ENCODE assay signal across 23 cellular contexts in genomic region chr6:112007254-112007653, GRCh38. TPM values are rescaled to one million over a fixed set of nuclear protein-coding genes. Genes with fewer than 3 reads are reported as not detected.
DNase-seq lines count a peak whose midpoint lies in the region; ATAC-seq and TF ChIP-seq lines count a peak whose summit lies in the region.
"Had no signal": no experiment of that assay in that cellular context is flagged by ENCODE, and none has a peak within 500 bp of the region (broad histone marks: within the 10 kb centered on the region; RNA-seq: fewer than 3 reads in every experiment).

No MANE protein-coding gene starts in this region.

- no peaks in the 10 kb centered on the region for H3F3A ChIP-seq in GM23248 (ENCODE audit: insufficient read depth)

- no peaks in the 10 kb centered on the region for H3K27me3 ChIP-seq in GM23248 (replicated peaks; ENCODE audit: insufficient read depth)
- H3K27me3 ChIP-seq in Panc1 (ENCODE audit: control insufficient read depth, insufficient read depth, low read length): peaks cover 7% of the 10 kb centered on the region
- H3K27me3 ChIP-seq in mesenchymal stem cell (ENCODE audit: control insufficient read depth in 1 of 2, insufficient read depth in 1 of 2, low read length in 2 of 2): no peaks in the 10 kb centered on the region
- H3K27me3 ChIP-seq in skeletal muscle satellite cell (ENCODE audit: control insufficient read depth, insufficient read depth, low read length): no peaks in the 10 kb centered on the region
- H3K27me3 ChIP-seq: SJSA1, testis had no signal

- DNase-seq in GM23248 (no peak), Panc1 (ENCODE audit: low read depth, low spot score) (no peak), mesenchymal stem cell (peak; percentile 86), NOMO-1 (lab: John Stamatoyannopoulos, UW; ENCODE audit: unreplicated experiment in 2 of 2) (no peak), GM20000 (ENCODE audit: low spot score) (no peak), ecto neural progenitor cell (ENCODE audit: low spot score) (no peak)
- DNase-seq: activated CD4-positive, alpha-beta memory T cell treated with anti-CD3 and anti-CD28 coated beads for 36 hours; activated naive CD4-positive, alpha-beta T cell treated with anti-CD3 and anti-CD28 coated beads for 36 hours; activated T-cell treated with anti-CD3 and anti-CD28 coated beads, Interleukin-2, amount 50 U/mL, for 24 hours; hippocampal formation; islet precursor cell; KG1; NCI-H2081; NCI-H69; stimulated activated CD4-positive, alpha-beta T cell treated with anti-CD3 and anti-CD28 coated beads, Interleukin-15, amount 100 ng/mL, for 24 hours; T-helper 2 cell had no signal

- no peaks in the 10 kb centered on the region for H4K20me1 ChIP-seq in GM23248 (ENCODE audit: insufficient read depth)

- peak overlapping the region in 1 of 2 experiments; percentile 41 for H3K14ac ChIP-seq in mesenchymal stem cell (ENCODE audit: low read length in 2 of 2)

- H2AK5ac ChIP-seq in mesenchymal stem cell (ENCODE audit: low read length, severe bottlenecking): no peak overlapping the region

- WGBS in GM23248 (ENCODE audit: low coverage in 1 of 2, low lambda C conversion rate in 2 of 2, missing lambda C conversion rate in 2 of 2), 2 experiments: 12 to 13% methylated on average over 2 of the region's 2 CpGs
- WGBS in mesenchymal stem cell: 0% methylated on average over 2 of the region's 2 CpGs

- peak overlapping the region in 1 of 2 experiments; percentile 80 for H3K18ac ChIP-seq in mesenchymal stem cell (ENCODE audit: low read depth in 1 of 2, low read length in 2 of 2)

- ATAC-seq in Panc1: 0 out of 2 replicates have a peak, but pooled peaks have one; percentile 12

- H3K4ac ChIP-seq in mesenchymal stem cell (ENCODE audit: low read depth in 1 of 2, low read length in 2 of 2): no peak overlapping the region

- BruUV-seq in Panc1 (replicated peaks; lab: Mats Ljungman, UMichigan): no TSS peak

- intact Hi-C loops in Panc1 (cut with micrococcal nuclease; ENCODE audit: unreplicated experiment): no loop called here

- H4K8ac ChIP-seq in mesenchymal stem cell (ENCODE audit: low read length): no peak overlapping the region

- 0 out of 2 replicates have a peak overlapping the region, but pooled peaks have one; percentile 27 for H2AFZ ChIP-seq in GM23248
- H2AFZ ChIP-seq in mesenchymal stem cell (ENCODE audit: low read depth, low read length): no peak overlapping the region

- H3K79me1 ChIP-seq in mesenchymal stem cell (replicated peaks; ENCODE audit: low read length, poor library complexity, severe bottlenecking): no peaks in the 10 kb centered on the region

- POLR2A ChIA-PET in Panc1 (lab: Charles Lee): no interaction called here

- CTCF ChIA-PET in Panc1 (lab: Charles Lee): interaction anchor here (0.6 to 1.1 kb wide), 2 partner anchors 10 to 11 kb away, joined by 3 to 5 read pairs; no protein-coding TSS in a partner anchor

- no peak overlapping the region for H3K23ac ChIP-seq in mesenchymal stem cell (ENCODE audit: low read length in 2 of 2)

- no peak overlapping the region for H4K91ac ChIP-seq in mesenchymal stem cell (ENCODE audit: low read length)

- H2BK15ac ChIP-seq in mesenchymal stem cell (ENCODE audit: low read depth, poor library complexity, severe bottlenecking): no peak overlapping the region

- H3K9ac ChIP-seq in GM23248: no peak overlapping the region
- H3K9ac ChIP-seq in mesenchymal stem cell (ENCODE audit: low read length): peak overlapping the region; percentile 58
- peak overlapping the region; percentile 0 for H3K9ac ChIP-seq in skeletal muscle satellite cell (ENCODE audit: low read depth, low read length)

- no peaks in the 10 kb centered on the region for H3K9me3 ChIP-seq in GM23248 (ENCODE audit: low read depth)
- H3K9me3 ChIP-seq in Panc1 (ENCODE audit: control insufficient read depth, insufficient read depth, low read depth, low read length): no peaks in the 10 kb centered on the region
- no peaks in the 10 kb centered on the region for H3K9me3 ChIP-seq in mesenchymal stem cell (ENCODE audit: control insufficient read depth, low read length)
- no peaks in the 10 kb centered on the region for H3K9me3 ChIP-seq in skeletal muscle satellite cell (replicated peaks; ENCODE audit: low read length)
- H3K9me3 ChIP-seq: SJSA1, testis had no signal

- H2BK12ac ChIP-seq in mesenchymal stem cell (ENCODE audit: low read length in 2 of 2): no peak overlapping the region

- no peak for TF ChIP-seq CTCF in Panc1 (IDR thresholded peaks at IDR 0.05)
- no peak for TF ChIP-seq CTCF in GM20000 (IDR thresholded peaks at IDR 0.05; ENCODE audit: extremely low read depth, missing control alignments)

- H3K4me2 ChIP-seq in GM23248 (ENCODE audit: unreplicated experiment): no peak overlapping the region
- H3K4me2 ChIP-seq in mesenchymal stem cell (ENCODE audit: low read length, poor library complexity, severe bottlenecking): no peak overlapping the region
- H3K4me2 ChIP-seq in skeletal muscle satellite cell (ENCODE audit: low read length): no peak overlapping the region

- in situ Hi-C loops in GM23248 (cut with MboI) (no loop called here), Panc1 (cut with HindIII; ENCODE audit: low pct_unique_long_range_greater_than_20kb, low sequenced_read_pairs) (no loop called here)

- H2BK5ac ChIP-seq in mesenchymal stem cell (ENCODE audit: low read depth, low read length, poor library complexity, severe bottlenecking): no peak overlapping the region

- no peak overlapping the region for H3K27ac ChIP-seq in GM23248
- H3K27ac ChIP-seq in Panc1 (ENCODE audit: low read length): no peak overlapping the region
- H3K27ac ChIP-seq in mesenchymal stem cell (ENCODE audit: low read length, poor library complexity, severe bottlenecking): no peak overlapping the region
- H3K27ac ChIP-seq: SJSA1, testis had no signal

- H3K4me1 ChIP-seq in GM23248 (ENCODE audit: insufficient read depth) (peaks cover 15% of the 10 kb centered on the region), Panc1 (ENCODE audit: control insufficient read depth, insufficient read depth, low read length) (no peaks in the 10 kb centered on the region), mesenchymal stem cell (ENCODE audit: control insufficient read depth, insufficient read depth, low read depth, low read length) (peaks cover 1% of the 10 kb centered on the region), skeletal muscle satellite cell (ENCODE audit: control insufficient read depth, insufficient read depth, low read length) (peaks cover 16% of the 10 kb centered on the region)
- H3K4me1 ChIP-seq: testis had no signal

- H3K9me2 ChIP-seq in GM23248 (ENCODE audit: insufficient read depth): no peaks in the 10 kb centered on the region

- H2BK120ac ChIP-seq in mesenchymal stem cell (ENCODE audit: low read depth, low read length): no peak overlapping the region

- H3K36me3 ChIP-seq in GM23248 (ENCODE audit: low read depth) (no peaks in the 10 kb centered on the region), Panc1 (ENCODE audit: control insufficient read depth, insufficient read depth, low read length) (no peaks in the 10 kb centered on the region), mesenchymal stem cell (ENCODE audit: control insufficient read depth in 1 of 2, insufficient read depth in 2 of 2, low read depth in 1 of 2, low read length in 2 of 2) (no peaks in the 10 kb centered on the region), skeletal muscle satellite cell (ENCODE audit: insufficient read depth, low read length) (no peaks in the 10 kb centered on the region)
- H3K36me3 ChIP-seq: SJSA1 had no signal

- no peaks in the 10 kb centered on the region for H3K79me2 ChIP-seq in GM23248 (ENCODE audit: insufficient read depth)

- H3K4me3 ChIP-seq in GM23248 (no peak overlapping the region), Panc1 (ENCODE audit: low read depth in 2 of 2, low read length in 2 of 2) (no peak overlapping the region), mesenchymal stem cell (ENCODE audit: insufficient read depth in 1 of 2, low read depth in 1 of 2, low read length in 2 of 2) (peak overlapping the region in 1 of 2 experiments; percentile 14), skeletal muscle satellite cell (ENCODE audit: low read length) (no peak overlapping the region)
- H3K4me3 ChIP-seq: SJSA1, testis had no signal

RNA-seq across cellular contexts. Expression of gene CCN6, which starts 46.6 kb away (rescaled TPM):
- total RNA-seq in GM23248 (2014; rRNA removed; shearing (Covaris generic)): not detected in 2 replicates
- 0.48 and 0.57 TPM in 2 replicates for polyA plus RNA-seq in GM23248 (2016; fragmentation: Nextera tagmentation; extraction: Ambion mirVana)
- 3.0 TPM for total RNA-seq in Panc1 (2021; ENCODE audit: unreplicated experiment)
- 3.4 TPM for polyA plus RNA-seq in Panc1 (2012; ENCODE audit: insufficient read length)
- polyA plus RNA-seq in mesenchymal stem cell (2013, experiment 1 of 2): not detected
- polyA plus RNA-seq in mesenchymal stem cell (2013, experiment 2 of 2): 0.05 TPM
- not detected in 2 replicates for total RNA-seq in skeletal muscle satellite cell (2012; rRNA removed)
- total RNA-seq: neural crest cell, OCI-LY7, pulmonary artery endothelial cell, SJSA1 had no signal
- polyA plus RNA-seq: BJ had no signal
